ENCODE assay signal across 13 cellular contexts in genomic region chr5:39164529-39165402, GRCh38. TPM values are rescaled to one million over a fixed set of nuclear protein-coding genes. Genes with fewer than 3 reads are reported as not detected.
DNase-seq lines count a peak whose midpoint lies in the region; ATAC-seq lines count a peak whose summit lies in the region.
"Had no signal": no experiment of that assay in that cellular context is flagged by ENCODE, and none has a peak within 500 bp of the region (broad histone marks: within the 10 kb centered on the region; RNA-seq: fewer than 3 reads in every experiment).

No MANE protein-coding gene starts in this region.

- peaks cover 85% of the 10 kb centered on the region for H3K4me1 Mint-ChIP-seq in activated T-helper 1 cell treated with anti-CD3 and anti-CD28 coated beads, Interleukin-12 subunit alpha, Interleukin-12 subunit beta, Interleukin-2, Interleukin-4 antibody, amounts not matched to agents 30 ng/mL and 10 ng/mL and 1 ng/mL, durations not matched to agents 14 hours and 24 hours and 36 hours (ENCODE audit: low read depth)
- peaks cover 71 to 99% (median 95%) of the 10 kb centered on the region in 7 donors for H3K4me1 Mint-ChIP-seq in naive thymus-derived CD4-positive, alpha-beta T cell
- H3K4me1 Mint-ChIP-seq in stimulated activated memory B cell treated with anti-CD40 and anti-IgM and Interleukin-4, amounts not matched to agents 10 μg/mL and 1 μg/mL and 100 μg/mL, for 72 hours: peaks cover 15% of the 10 kb centered on the region

- no peaks in the 10 kb centered on the region for H3K9me3 ChIP-seq in naive thymus-derived CD4-positive, alpha-beta T cell (ENCODE audit: control insufficient read depth in 2 of 3, low read length in 3 of 3)
- H3K9me3 ChIP-seq: gastroesophageal sphincter, right lobe of liver had no signal

- ATAC-seq in GM18907 (IDR thresholded peaks at IDR 0.05; ENCODE audit: unreplicated experiment) (peak; percentile 85), HG02981 (IDR thresholded peaks at IDR 0.05; ENCODE audit: unreplicated experiment) (peak; percentile 86)
- ATAC-seq in naive thymus-derived CD4-positive, alpha-beta T cell: peak; percentile 71
- ATAC-seq in stimulated activated memory B cell treated with anti-CD40 and anti-IgM and Interleukin-4, amounts not matched to agents 10 μg/mL and 1 μg/mL and 100 μg/mL, for 72 hours: no peak
- ATAC-seq: gastroesophageal sphincter had no signal

- intact Hi-C loops in activated T-helper 1 cell treated with anti-CD3 and anti-CD28 coated beads, Interleukin-12 subunit alpha, Interleukin-12 subunit beta, Interleukin-2, Interleukin-4 antibody, amounts not matched to agents 30 ng/mL and 10 ng/mL and 1 ng/mL, durations not matched to agents 14 hours and 24 hours and 36 hours (cut with micrococcal nuclease): loop anchor here (1.0 to 10.0 kb wide), 9 partner anchors 13 to 1410 kb away; no protein-coding TSS in a partner anchor
- intact Hi-C loops in naive thymus-derived CD4-positive, alpha-beta T cell (cut with micrococcal nuclease): loop anchor here (1.0 to 2.0 kb wide), 7 partner anchors 13 to 53 kb away; no protein-coding TSS in a partner anchor

- peaks cover 42% of the 10 kb centered on the region for H3K36me3 Mint-ChIP-seq in activated T-helper 1 cell treated with anti-CD3 and anti-CD28 coated beads, Interleukin-12 subunit alpha, Interleukin-12 subunit beta, Interleukin-2, Interleukin-4 antibody, amounts not matched to agents 30 ng/mL and 10 ng/mL and 1 ng/mL, durations not matched to agents 14 hours and 24 hours and 36 hours (ENCODE audit: low read depth)
- peaks cover 6 to 62% (median 52%) of the 10 kb centered on the region in 5 donors for H3K36me3 Mint-ChIP-seq in naive thymus-derived CD4-positive, alpha-beta T cell
- H3K36me3 Mint-ChIP-seq in stimulated activated memory B cell treated with anti-CD40 and anti-IgM and Interleukin-4, amounts not matched to agents 10 μg/mL and 1 μg/mL and 100 μg/mL, for 72 hours: no peaks in the 10 kb centered on the region
- H3K36me3 Mint-ChIP-seq: brain, memory B cell had no signal

- peaks cover 0 to 6% (median 0%) of the 10 kb centered on the region in 3 experiments for H3K36me3 ChIP-seq in naive thymus-derived CD4-positive, alpha-beta T cell (ENCODE audit: control insufficient read depth in 2 of 3, insufficient read depth in 3 of 3, low read length in 3 of 3)
- H3K36me3 ChIP-seq: gastroesophageal sphincter, right lobe of liver had no signal

- CTCF ChIA-PET in naive thymus-derived CD4-positive, alpha-beta T cell (lab: Charles Lee): interaction anchor here (0.5 to 2.6 kb wide), 13 partner anchors 8 to 119 kb away, joined by 3 to 16 read pairs (median 3); no protein-coding TSS in a partner anchor

- peak overlapping the region; percentile 96 for H3K27ac Mint-ChIP-seq in activated T-helper 1 cell treated with anti-CD3 and anti-CD28 coated beads, Interleukin-12 subunit alpha, Interleukin-12 subunit beta, Interleukin-2, Interleukin-4 antibody, amounts not matched to agents 30 ng/mL and 10 ng/mL and 1 ng/mL, durations not matched to agents 14 hours and 24 hours and 36 hours
- H3K27ac Mint-ChIP-seq in naive thymus-derived CD4-positive, alpha-beta T cell: peak overlapping the region; percentile 78 to 96 (median 89)
- H3K27ac Mint-ChIP-seq in stimulated activated memory B cell treated with anti-CD40 and anti-IgM and Interleukin-4, amounts not matched to agents 10 μg/mL and 1 μg/mL and 100 μg/mL, for 72 hours: no peak overlapping the region
- H3K27ac Mint-ChIP-seq: activated B cell treated with CpG ODN at 0.5 μM for 24 hours, brain, memory B cell had no signal

- H3K9me3 Mint-ChIP-seq in activated T-helper 1 cell treated with anti-CD3 and anti-CD28 coated beads, Interleukin-12 subunit alpha, Interleukin-12 subunit beta, Interleukin-2, Interleukin-4 antibody, amounts not matched to agents 30 ng/mL and 10 ng/mL and 1 ng/mL, durations not matched to agents 14 hours and 24 hours and 36 hours: peaks cover 8% of the 10 kb centered on the region
- peaks cover 0 to 5% (median 0%) of the 10 kb centered on the region in 11 donors for H3K9me3 Mint-ChIP-seq in naive thymus-derived CD4-positive, alpha-beta T cell
- no peaks in the 10 kb centered on the region for H3K9me3 Mint-ChIP-seq in stimulated activated memory B cell treated with anti-CD40 and anti-IgM and Interleukin-4, amounts not matched to agents 10 μg/mL and 1 μg/mL and 100 μg/mL, for 72 hours
- H3K9me3 Mint-ChIP-seq: activated B cell treated with CpG ODN at 0.5 μM for 24 hours, brain, memory B cell had no signal

- peak overlapping the region; percentile 12 for H3K4me3 ChIP-seq in naive thymus-derived CD4-positive, alpha-beta T cell (ENCODE audit: low read length)
- H3K4me3 ChIP-seq: gastroesophageal sphincter, right lobe of liver had no signal

- peaks cover 73 to 74% of the 10 kb centered on the region in 2 donors for H3K4me1 ChIP-seq in naive thymus-derived CD4-positive, alpha-beta T cell (ENCODE audit: control insufficient read depth in 2 of 2, insufficient read depth in 2 of 2, low read length in 2 of 2)
- H3K4me1 ChIP-seq: gastroesophageal sphincter, right lobe of liver had no signal

- DNase-seq in activated T-helper 1 cell treated with anti-CD3 and anti-CD28 coated beads, Interleukin-12 subunit alpha, Interleukin-12 subunit beta, Interleukin-2, Interleukin-4 antibody, amounts not matched to agents 30 ng/mL and 10 ng/mL and 1 ng/mL, durations not matched to agents 14 hours and 24 hours and 36 hours (ENCODE audit: low spot score): no peak
- DNase-seq in naive thymus-derived CD4-positive, alpha-beta T cell: peak in 1 of 9 donors; percentile 34
- DNase-seq in dedifferentiated amniotic fluid mesenchymal stem cell (ENCODE audit: extremely low spot score) (no peak), DMS114 treated with DMSO at 0.1 percent for 48 hours (lab: John Stamatoyannopoulos, UW; ENCODE audit: unreplicated experiment) (no peak)
- DNase-seq: activated B cell treated with CpG ODN at 0.5 μM for 24 hours, NCI-H1048, right lobe of liver had no signal

- H3K4me3 Mint-ChIP-seq in activated T-helper 1 cell treated with anti-CD3 and anti-CD28 coated beads, Interleukin-12 subunit alpha, Interleukin-12 subunit beta, Interleukin-2, Interleukin-4 antibody, amounts not matched to agents 30 ng/mL and 10 ng/mL and 1 ng/mL, durations not matched to agents 14 hours and 24 hours and 36 hours: peak overlapping the region; percentile 72
- H3K4me3 Mint-ChIP-seq in naive thymus-derived CD4-positive, alpha-beta T cell: peak overlapping the region; percentile 58 to 83 (median 76)
- no peak overlapping the region for H3K4me3 Mint-ChIP-seq in stimulated activated memory B cell treated with anti-CD40 and anti-IgM and Interleukin-4, amounts not matched to agents 10 μg/mL and 1 μg/mL and 100 μg/mL, for 72 hours
- H3K4me3 Mint-ChIP-seq: activated B cell treated with CpG ODN at 0.5 μM for 24 hours, brain, memory B cell had no signal

- peak overlapping the region; percentile 60 for H3K27ac ChIP-seq in naive thymus-derived CD4-positive, alpha-beta T cell (ENCODE audit: low read depth, low read length)
- H3K27ac ChIP-seq: gastroesophageal sphincter, right lobe of liver had no signal

- POLR2A ChIA-PET in naive thymus-derived CD4-positive, alpha-beta T cell (lab: Charles Lee): interaction anchor here (0.7 to 22.3 kb wide), 9 partner anchors 10 to 52 kb away, joined by 3 to 679 read pairs (median 6); no protein-coding TSS in a partner anchor

- no peaks in the 10 kb centered on the region for H3K27me3 ChIP-seq in naive thymus-derived CD4-positive, alpha-beta T cell (ENCODE audit: control insufficient read depth in 2 of 2, insufficient read depth in 2 of 2, low read length in 2 of 2)
- H3K27me3 ChIP-seq: gastroesophageal sphincter, right lobe of liver had no signal

- H3K27me3 Mint-ChIP-seq in activated T-helper 1 cell treated with anti-CD3 and anti-CD28 coated beads, Interleukin-12 subunit alpha, Interleukin-12 subunit beta, Interleukin-2, Interleukin-4 antibody, amounts not matched to agents 30 ng/mL and 10 ng/mL and 1 ng/mL, durations not matched to agents 14 hours and 24 hours and 36 hours (ENCODE audit: insufficient read depth): no peaks in the 10 kb centered on the region
- H3K27me3 Mint-ChIP-seq in naive thymus-derived CD4-positive, alpha-beta T cell: no peaks in the 10 kb centered on the region
- H3K27me3 Mint-ChIP-seq in stimulated activated memory B cell treated with anti-CD40 and anti-IgM and Interleukin-4, amounts not matched to agents 10 μg/mL and 1 μg/mL and 100 μg/mL, for 72 hours: peaks cover 9% of the 10 kb centered on the region
- H3K27me3 Mint-ChIP-seq: brain had no signal

RNA-seq across cellular contexts. Expression of gene FYB1, which starts 54.6 kb away (rescaled TPM):
- total RNA-seq in activated T-helper 1 cell treated with anti-CD3 and anti-CD28 coated beads, Interleukin-12 subunit alpha, Interleukin-12 subunit beta, Interleukin-2, Interleukin-4 antibody, amounts not matched to agents 30 ng/mL and 10 ng/mL and 1 ng/mL, durations not matched to agents 14 hours and 24 hours and 36 hours: 100 and 107 TPM in 2 replicates
- total RNA-seq in naive thymus-derived CD4-positive, alpha-beta T cell: 100 to 1,000 TPM; 310 to 701 (median 497) TPM
- polyA plus RNA-seq in naive thymus-derived CD4-positive, alpha-beta T cell: 100 to 1,000 TPM; 342 to 488 TPM
